Comparison of ENCODE assay signal across 30 cellular contexts in the genomic region with DNA sequence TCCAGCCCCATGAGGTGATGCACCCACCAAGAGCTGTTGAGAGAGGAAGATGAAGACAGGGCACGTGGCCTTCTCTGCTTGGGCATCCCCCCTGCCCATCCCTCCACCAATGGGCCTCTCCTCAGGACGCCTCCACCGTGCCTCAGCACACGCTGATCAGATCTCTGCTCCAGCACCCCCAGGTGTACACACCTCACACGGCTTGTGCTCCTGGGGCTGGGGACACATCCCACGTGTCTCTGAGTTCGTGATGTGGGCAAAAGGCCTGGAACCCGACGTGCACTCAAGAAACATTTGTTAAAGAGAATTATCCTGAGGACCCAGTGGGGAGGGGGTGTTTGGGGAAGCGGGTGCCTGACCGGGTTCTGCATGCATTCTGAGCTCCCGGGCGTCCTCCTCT. TPM values are rescaled to one million over a fixed set of nuclear protein-coding genes. Genes with fewer than 3 reads are reported as not detected.
"Had no signal": no experiment of that assay in that cellular context is flagged by ENCODE, and none has a peak within 500 bp of the region (broad histone marks: within the 10 kb centered on the region; RNA-seq: fewer than 3 reads in every experiment).

No MANE protein-coding gene starts in this region.

- H3K27me3 Mint-ChIP-seq: stimulated activated naive CD8-positive, alpha-beta T cell treated with anti-CD3 and anti-CD28 coated beads, Interleukin-15, amount 100 ng/mL, for 72 hours had no signal

- H3K27ac ChIP-seq: pancreas, prostate gland, right atrium auricular region, right lobe of liver, sigmoid colon, suprapubic skin, testis, tibial artery, transverse colon, upper lobe of right lung, uterus had no signal

- H3K4me3 Mint-ChIP-seq: naive B cell; naive thymus-derived CD8-positive, alpha-beta T cell; natural killer cell treated with Interleukin-12 subunit alpha and Interleukin-12 subunit beta and Interleukin-15 and Interleukin-18, amount 100 ng/mL, for 72 hours; nephron progenitor cell; neural crest cell; stimulated activated memory B cell treated with anti-CD40 and anti-IgM and Interleukin-4, amounts not matched to agents 10 μg/mL and 1 μg/mL and 100 μg/mL, for 72 hours; stimulated activated naive CD8-positive, alpha-beta T cell treated with anti-CD3 and anti-CD28 coated beads, Interleukin-15, amount 100 ng/mL, for 72 hours; type B pancreatic cell had no signal

- H3K4me1 Mint-ChIP-seq: naive B cell; naive thymus-derived CD8-positive, alpha-beta T cell; stimulated activated memory B cell treated with anti-CD40 and anti-IgM and Interleukin-4, amounts not matched to agents 10 μg/mL and 1 μg/mL and 100 μg/mL, for 72 hours; stimulated activated naive CD8-positive, alpha-beta T cell treated with anti-CD3 and anti-CD28 coated beads, Interleukin-15, amount 100 ng/mL, for 72 hours had no signal

- DNase-seq: naive B cell; naive thymus-derived CD8-positive, alpha-beta T cell; nephron progenitor cell; occipital lobe; retina; sigmoid colon; small intestine; stimulated activated CD4-positive, alpha-beta T cell treated with anti-CD3 and anti-CD28 coated beads, Interleukin-15, amount 100 ng/mL, for 24 hours; stimulated activated CD4-positive, alpha-beta T cell treated with anti-CD3 and anti-CD28 coated beads, Interleukin-4, amount 100 ng/mL, for 1 hour; stimulated activated CD4-positive, alpha-beta T cell treated with anti-CD3 and anti-CD28 coated beads, Interleukin-4, amount 100 ng/mL, for 4 hours; stimulated activated CD8-positive, alpha-beta memory T cell treated with anti-CD3 and anti-CD28 coated beads, Interleukin-4, amount 100 ng/mL, for 48 hours; stimulated activated naive CD4-positive, alpha-beta T cell; stimulated activated naive CD8-positive, alpha-beta T cell treated with anti-CD3 and anti-CD28 coated beads, Interleukin-15, amount 100 ng/mL, for 72 hours; stimulated activated naive CD8-positive, alpha-beta T cell treated with anti-CD3 and anti-CD28 coated beads, Interleukin-15, Interleukin-2, amounts not matched to agents 100 U/mL and 50 U/mL, for 24 hours; substantia nigra; testis; tibial artery; transverse colon; upper lobe of right lung; uterus had no signal

- H3K4me3 ChIP-seq: pancreas, prostate gland, right atrium auricular region, right lobe of liver, sigmoid colon, suprapubic skin, testis, tibial artery, transverse colon, upper lobe of right lung, uterus had no signal

- FAIRE-seq: pancreas, small intestine had no signal

- H3K27me3 ChIP-seq: pancreas, right atrium auricular region, right lobe of liver, testis, uterus had no signal

- H3K9me3 Mint-ChIP-seq: naive B cell; naive thymus-derived CD8-positive, alpha-beta T cell; natural killer cell treated with Interleukin-12 subunit alpha and Interleukin-12 subunit beta and Interleukin-15 and Interleukin-18, amount 100 ng/mL, for 72 hours; nephron progenitor cell; neural crest cell; stimulated activated memory B cell treated with anti-CD40 and anti-IgM and Interleukin-4, amounts not matched to agents 10 μg/mL and 1 μg/mL and 100 μg/mL, for 72 hours; stimulated activated naive CD8-positive, alpha-beta T cell treated with anti-CD3 and anti-CD28 coated beads, Interleukin-15, amount 100 ng/mL, for 72 hours; type B pancreatic cell had no signal

- ATAC-seq: naive thymus-derived CD8-positive, alpha-beta T cell; natural killer cell treated with Interleukin-12 subunit alpha and Interleukin-12 subunit beta and Interleukin-15 and Interleukin-18, amount 100 ng/mL, for 72 hours; pancreas; right lobe of liver; stimulated activated memory B cell treated with anti-CD40 and anti-IgM and Interleukin-4, amounts not matched to agents 10 μg/mL and 1 μg/mL and 100 μg/mL, for 72 hours; stimulated activated naive CD8-positive, alpha-beta T cell treated with anti-CD3 and anti-CD28 coated beads, Interleukin-15, amount 100 ng/mL, for 72 hours; stimulated activated naive CD8-positive, alpha-beta T cell treated with anti-CD3 and anti-CD28 coated beads, Interleukin-15, Interleukin-2, amounts not matched to agents 100 U/mL and 50 U/mL, for 24 hours; upper lobe of right lung had no signal

- H3K9me3 ChIP-seq: pancreas, prostate gland, right atrium auricular region, right lobe of liver, sigmoid colon, suprapubic skin, testis, tibial artery, transverse colon, upper lobe of right lung, uterus had no signal

- H3K36me3 ChIP-seq: pancreas, prostate gland, right atrium auricular region, right lobe of liver, sigmoid colon, suprapubic skin, tibial artery, transverse colon, upper lobe of right lung, uterus had no signal

- H3K27ac Mint-ChIP-seq: natural killer cell treated with Interleukin-12 subunit alpha and Interleukin-12 subunit beta and Interleukin-15 and Interleukin-18, amount 100 ng/mL, for 72 hours; nephron progenitor cell; stimulated activated memory B cell treated with anti-CD40 and anti-IgM and Interleukin-4, amounts not matched to agents 10 μg/mL and 1 μg/mL and 100 μg/mL, for 72 hours; stimulated activated naive CD8-positive, alpha-beta T cell treated with anti-CD3 and anti-CD28 coated beads, Interleukin-15, amount 100 ng/mL, for 72 hours; type B pancreatic cell had no signal

- H3K36me3 Mint-ChIP-seq: naive B cell; naive thymus-derived CD8-positive, alpha-beta T cell; natural killer cell treated with Interleukin-12 subunit alpha and Interleukin-12 subunit beta and Interleukin-15 and Interleukin-18, amount 100 ng/mL, for 72 hours; stimulated activated memory B cell treated with anti-CD40 and anti-IgM and Interleukin-4, amounts not matched to agents 10 μg/mL and 1 μg/mL and 100 μg/mL, for 72 hours had no signal

- H3K4me1 ChIP-seq: pancreas, prostate gland, right atrium auricular region, right lobe of liver, suprapubic skin, transverse colon, upper lobe of right lung, uterus had no signal

RNA-seq across cellular contexts. Expression of gene MGAT5B, which starts 55.3 kb away (rescaled TPM):
- total RNA-seq: right atrium auricular region, skeletal muscle tissue, transverse colon had no signal
- polyA plus RNA-seq: naive thymus-derived CD8-positive, alpha-beta T cell had no signal
